Comparison of ENCODE assay signal across 8 cellular contexts in the genomic region with DNA sequence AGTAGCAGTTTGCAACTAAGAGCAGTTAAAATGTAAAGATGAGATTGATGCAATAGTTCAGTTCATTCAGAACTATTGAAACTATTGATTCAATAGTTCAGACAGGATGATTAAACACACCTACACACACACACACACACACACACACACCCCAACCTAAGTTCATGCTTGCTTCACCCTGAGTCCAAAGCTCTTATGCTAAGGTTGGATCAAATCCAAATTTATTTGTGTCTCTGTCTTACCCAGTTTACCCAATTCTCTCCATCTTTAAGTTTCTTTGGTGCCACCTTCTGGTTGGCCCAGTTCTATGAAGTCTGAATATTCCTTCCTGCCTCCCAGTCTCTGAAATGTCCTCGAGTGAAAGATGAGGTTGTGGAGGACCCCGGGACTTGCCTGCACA. TPM values are rescaled to one million over a fixed set of nuclear protein-coding genes. Genes with fewer than 3 reads are reported as not detected.
DNase-seq lines count a peak whose midpoint lies in the region; ATAC-seq, FAIRE-seq and TF ChIP-seq lines count a peak whose summit lies in the region.

No MANE protein-coding gene starts in this region.

- H3K9me3 ChIP-seq in breast epithelium, result no peaks in the 10 kb centered on the region
- no peaks in the 10 kb centered on the region for H3K9me3 ChIP-seq in H1 (ENCODE audit: insufficient read depth in 2 of 2, low read depth in 1 of 2, low read length in 1 of 2)
- no peaks in the 10 kb centered on the region for H3K9me3 ChIP-seq in transverse colon

- no peak overlapping the region for H3K9ac ChIP-seq in H1 (replicated peaks in 1 of 4; ENCODE audit: extremely low read depth in 1 of 4, low read depth in 3 of 4, low read length in 3 of 4)

- H3K4me3 Mint-ChIP-seq in MCF 10A (ENCODE audit: unreplicated experiment), result no peak overlapping the region

- H4K5ac ChIP-seq in H1 (ENCODE audit: insufficient read length, low read depth, low read length), result no peak overlapping the region

- CTCF ChIA-PET in MCF 10A (lab: Yijun Ruan, JAX) (interaction anchor here (0.6 to 5.9 kb wide), 19 partner anchors 8 to 1736 kb away, joined by 3 to 77 read pairs (median 3); no protein-coding TSS in a partner anchor), H1 (lab: Charles Lee; ENCODE audit: partially characterized antibody) (interaction anchor here (0.6 to 5.8 kb wide), 8 partner anchors 10 to 155 kb away, joined by 3 to 59 read pairs (median 4); no protein-coding TSS in a partner anchor)

- H3K4me2 ChIP-seq in H1 (ENCODE audit: insufficient read depth in 1 of 2, low read depth in 2 of 2, low read length in 2 of 2), result no peak overlapping the region

- no peaks in the 10 kb centered on the region for H3K27me3 ChIP-seq in breast epithelium
- peaks cover 24 to 62% (median 40%) of the 10 kb centered on the region in 4 experiments for H3K27me3 ChIP-seq in H1 (replicated peaks in 1 of 4; ENCODE audit: control insufficient read depth in 3 of 4, extremely low read depth in 1 of 4, insufficient read depth in 3 of 4, low read length in 3 of 4)
- no peaks in the 10 kb centered on the region for H3K27me3 ChIP-seq in transverse colon

- no peaks in the 10 kb centered on the region for H3K27me3 Mint-ChIP-seq in MCF 10A (ENCODE audit: insufficient read depth, unreplicated experiment)

- no peak for FAIRE-seq in H1 (lab: Jason Lieb, UNC)

- no peaks in the 10 kb centered on the region for H3K79me2 ChIP-seq in H1 (ENCODE audit: control insufficient read depth in 1 of 2, insufficient read depth in 2 of 2, low read length in 2 of 2)

- 64% methylated on average over 2 of the region's 2 CpGs; no CpG with 5 or more reads in 1 of the 2 experiments for WGBS in H1 (ENCODE audit: extremely low coverage in 1 of 2, insufficient coverage in 1 of 2, insufficient read length in 1 of 2, insufficient replicate concordance in 2 of 2, low coverage in 1 of 2, low lambda C conversion rate in 2 of 2, missing lambda C conversion rate in 1 of 2), 2 experiments
- WGBS in transverse colon (ENCODE audit: low coverage in 1 of 2), 2 donors, result 21 to 49% methylated on average over 2 of the region's 2 CpGs

- no peak for ATAC-seq in HG03521 (IDR thresholded peaks at IDR 0.05; ENCODE audit: unreplicated experiment)

- H3K36me3 Mint-ChIP-seq in MCF 10A (ENCODE audit: insufficient read depth, unreplicated experiment), result peaks cover 12% of the 10 kb centered on the region

- H3K18ac ChIP-seq in H1 (ENCODE audit: extremely low read depth, low read length), result no peak overlapping the region

- H3K79me1 ChIP-seq in H1 (ENCODE audit: low read depth, low read length), result no peaks in the 10 kb centered on the region

- no peak overlapping the region for H2BK20ac ChIP-seq in H1 (ENCODE audit: low read length)

- H3K4me1 ChIP-seq in breast epithelium (no peaks in the 10 kb centered on the region), H1 (replicated peaks in 1 of 4; ENCODE audit: control insufficient read depth in 3 of 4, insufficient read depth in 4 of 4, low read length in 3 of 4) (peaks cover 2 to 5% (median 4%) of the 10 kb centered on the region in 4 experiments; a peak in 4 of 7 replicates), transverse colon (peaks cover 0 to 24% (median 11%) of the 10 kb centered on the region in 4 donors)

- BruUV-seq in MCF 10A (replicated peaks; lab: Mats Ljungman, UMichigan), result no TSS peak

- peak overlapping the region; percentile 76 for H3K27ac Mint-ChIP-seq in MCF 10A (ENCODE audit: low read depth, unreplicated experiment)

- H3K4me3 ChIP-seq in breast epithelium (no peak overlapping the region), H1 (ENCODE audit: extremely low read depth in 1 of 4, insufficient read depth in 2 of 4, low read depth in 3 of 4, low read length in 4 of 4) (no peak overlapping the region), transverse colon (no peak overlapping the region)

- H3K14ac ChIP-seq in H1 (ENCODE audit: insufficient read length), result no peak overlapping the region

- H3K23ac ChIP-seq in H1 (ENCODE audit: insufficient read length), result no peak overlapping the region

- POLR2A ChIA-PET in MCF 10A (lab: Yijun Ruan, JAX) (interaction anchor here (1.2 to 4.1 kb wide), 2 partner anchors 11 to 116 kb away, joined by 3 to 30 read pairs; no protein-coding TSS in a partner anchor), H1 (lab: Charles Lee; ENCODE audit: partially characterized antibody) (interaction anchor here (1.2 kb wide), 1 partner anchor 461 kb away, joined by 3 read pairs; no protein-coding TSS in a partner anchor)

- intact Hi-C loops in MCF 10A (cut with micrococcal nuclease), result no loop called here
- intact Hi-C loops in breast epithelium (cut with DNase I; ENCODE audit: low total_unique reads), result no loop called here
- intact Hi-C loops in transverse colon (cut with DNase I; ENCODE audit: low total_unique reads), result no loop called here

- H2BK12ac ChIP-seq in H1 (ENCODE audit: low read depth, low read length), result no peak overlapping the region

- TF ChIP-seq EP300 in H1 (IDR thresholded peaks at IDR 0.05; ENCODE audit: borderline replicate concordance in 1 of 2, low read depth in 2 of 2, low read length in 2 of 2) (no peak), transverse colon (IDR thresholded peaks at IDR 0.05; ENCODE audit: low read depth) (no peak)

- H2AFZ ChIP-seq in H1 (ENCODE audit: low read length), result no peak overlapping the region

- H3K36me3 ChIP-seq in breast epithelium, result no peaks in the 10 kb centered on the region
- no peaks in the 10 kb centered on the region for H3K36me3 ChIP-seq in H1 (ENCODE audit: control insufficient read depth in 2 of 4, insufficient read depth in 4 of 4, low read length in 3 of 4)
- no peaks in the 10 kb centered on the region for H3K36me3 ChIP-seq in transverse colon

- no peak overlapping the region for H2BK5ac ChIP-seq in H1 (ENCODE audit: low read depth, low read length)

- peaks cover 32% of the 10 kb centered on the region for H3K4me1 Mint-ChIP-seq in MCF 10A (ENCODE audit: insufficient read depth, unreplicated experiment)

- H3K4ac ChIP-seq in H1 (replicated peaks; ENCODE audit: insufficient read length, low read depth, low read length), result no peak overlapping the region

- H3K27ac ChIP-seq in breast epithelium (no peak overlapping the region), H1 (ENCODE audit: low read depth, low read length) (no peak overlapping the region), transverse colon (no peak overlapping the region)

- no peak overlapping the region for H2AK5ac ChIP-seq in H1 (ENCODE audit: low read depth, low read length)

- no peaks in the 10 kb centered on the region for H3K9me3 Mint-ChIP-seq in MCF 10A (ENCODE audit: unreplicated experiment)

- no peak overlapping the region for H2BK120ac ChIP-seq in H1 (replicated peaks; ENCODE audit: low read depth, low read length)

- peaks cover 1 to 2% of the 10 kb centered on the region in 2 experiments for H4K20me1 ChIP-seq in H1 (replicated peaks in 1 of 2; ENCODE audit: control insufficient read depth in 1 of 2, insufficient read depth in 2 of 2, low read length in 2 of 2)

- no peak overlapping the region for H4K91ac ChIP-seq in H1 (replicated peaks; ENCODE audit: insufficient read length, low read length)

- H4K8ac ChIP-seq in H1 (ENCODE audit: extremely low read depth, insufficient read depth, low read length), result no peak overlapping the region

- peaks cover 8% of the 10 kb centered on the region for H3K23me2 ChIP-seq in H1 (ENCODE audit: low read depth, low read length)

- TF ChIP-seq RAD21 in H1 (IDR thresholded peaks at IDR 0.05 in 1 of 2, conservative IDR thresholded peaks at IDR 0.05 in 1 of 2; ENCODE audit: low read depth in 2 of 2, low read length in 2 of 2), result peak; percentile 11 to 16; a peak in 1 of 4 replicates

- in situ Hi-C loops in transverse colon (cut with MboI; ENCODE audit: low pct_ligation_motif_present in 1 of 4, low pct_unique_long_range_greater_than_20kb in 1 of 4, low sequenced_read_pairs in 3 of 4), result loop anchor here in 3 of 4 donors (25.0 kb wide), 1 partner anchor 463 kb away; no protein-coding TSS in a partner anchor

- TF ChIP-seq POLR2A in breast epithelium (IDR thresholded peaks at IDR 0.05) (no peak), H1 (IDR thresholded peaks at IDR 0.05; ENCODE audit: control extremely low read depth in 1 of 2, low read depth in 2 of 2, low read length in 2 of 2) (no peak), transverse colon (IDR thresholded peaks at IDR 0.05) (no peak)

- no peak overlapping the region for H2BK15ac ChIP-seq in H1 (ENCODE audit: low read length)

- TF ChIP-seq CTCF in MCF 10A (IDR thresholded peaks at IDR 0.05; ENCODE audit: unreplicated experiment) (no peak), breast epithelium (IDR thresholded peaks at IDR 0.05) (no peak), H1 (IDR thresholded peaks at IDR 0.05; ENCODE audit: control extremely low read depth in 1 of 3, insufficient read depth in 1 of 3, low read depth in 1 of 3, low read length in 3 of 3) (peak in 1 of 3 experiments; percentile 27; a peak in 2 of 4 replicates), transverse colon (IDR thresholded peaks at IDR 0.05) (peak in 4 of 5 experiments; percentile 18 to 54 (median 21))

- DNase-seq in MCF 10A (ENCODE audit: unreplicated experiment) (peak; percentile 60), breast epithelium (ENCODE audit: low spot score in 2 of 2) (no peak), NCI-H146 treated with DMSO at 0.1 percent for 48 hours (lab: John Stamatoyannopoulos, UW; ENCODE audit: unreplicated experiment) (peak; percentile 30), H1 (ENCODE audit: low read depth in 1 of 2, low spot score in 2 of 2) (no peak), transverse colon (peak; percentile 37), NCI-H1930 (lab: John Stamatoyannopoulos, UW) (no peak), T-helper 1 cell (no peak)

- H3K56ac ChIP-seq in H1 (replicated peaks; ENCODE audit: insufficient read length, low read depth, low read length), result no peak overlapping the region

RNA-seq across cellular contexts. Expression of a gene that starts 5.1 kb away (rescaled TPM):
- total RNA-seq in MCF 10A (2022) (54.1 and 58.0 TPM in 2 replicates), breast epithelium (10 to 100 TPM; 13.1 to 16.0 (median 13.5) TPM), transverse colon (10 to 100 TPM in 3 of 4 donors, 1 to 10 TPM in 1; 3.0 to 15.7 (median 13.5) TPM)
- total RNA-seq in H1 (2021; fragmentation: NEBNext Ultra II Directional; extraction: Animal tissue kit (Norgen Biotek cat#: 25700)), result 0.50 and 1.2 TPM in 2 replicates
- polyA plus RNA-seq in H1 (2011; rRNA removed), result 0.27 and 0.42 TPM in 2 replicates
- 0.52 TPM for polyA plus RNA-seq in H1 (2011; cell fraction: cytosol; rRNA removed)
- polyA plus RNA-seq in H1 (2011; cell fraction: nucleus; rRNA removed), result 0.43 TPM
- polyA plus RNA-seq in H1 (2012, experiment 1 of 2), result 0.28 to 0.46 TPM (median 0.37 TPM) in 4 replicates
- not detected for polyA plus RNA-seq in H1 (2012, experiment 2 of 2)
- 0.65 TPM for polyA plus RNA-seq in H1 (2013, experiment 1 of 2)
- polyA plus RNA-seq in H1 (2013, experiment 2 of 2), result 0.77 TPM
- polyA minus RNA-seq in H1 (2011; rRNA and poly(A)+ RNA removed), result 0.24 and 0.47 TPM in 2 replicates
- 0.44 TPM for polyA minus RNA-seq in H1 (2011; cell fraction: cytosol; rRNA and poly(A)+ RNA removed)
- 1.4 TPM for polyA minus RNA-seq in H1 (2011; cell fraction: nucleus; rRNA and poly(A)+ RNA removed)

RNA-seq across cellular contexts. Expression of a gene that starts 25.9 kb away (rescaled TPM):
- total RNA-seq in MCF 10A (2022) (not detected in 2 replicates), breast epithelium (under 1 TPM in 1 of 3 donors, not detected in 2; 0.29 TPM), transverse colon (under 1 TPM in 1 of 4 donors, not detected in 3; 0.64 TPM)
- total RNA-seq in H1 (2021; fragmentation: NEBNext Ultra II Directional; extraction: Animal tissue kit (Norgen Biotek cat#: 25700)), result 3.0 and 4.8 TPM in 2 replicates
- polyA plus RNA-seq in H1 (2011; rRNA removed), result 0.91 and 1.3 TPM in 2 replicates
- polyA plus RNA-seq in H1 (2011; cell fraction: cytosol; rRNA removed), result 1.3 TPM
- 1.8 TPM for polyA plus RNA-seq in H1 (2011; cell fraction: nucleus; rRNA removed)
- 1.2 to 17.8 TPM (median 7.4 TPM) in 4 replicates for polyA plus RNA-seq in H1 (2012, experiment 1 of 2)
- polyA plus RNA-seq in H1 (2012, experiment 2 of 2), result 0.58 TPM
- 2.4 TPM for polyA plus RNA-seq in H1 (2013, experiment 1 of 2)
- polyA plus RNA-seq in H1 (2013, experiment 2 of 2), result 7.6 TPM
- polyA minus RNA-seq in H1 (2011; rRNA and poly(A)+ RNA removed), result 2.0 and 2.8 TPM in 2 replicates
- not detected for polyA minus RNA-seq in H1 (2011; cell fraction: cytosol; rRNA and poly(A)+ RNA removed)
- 5.4 TPM for polyA minus RNA-seq in H1 (2011; cell fraction: nucleus; rRNA and poly(A)+ RNA removed)

Comparison
In these comparisons a context has a peak if more than half of its experiments do, and no peak if none do; other contexts are left out.
1. DNase-seq: peak in MCF 10A (single experiment), NCI-H146 treated with DMSO at 0.1 percent for 48 hours (single experiment) and transverse colon (single experiment); none in breast epithelium (0 of 2), H1 (0 of 2), NCI-H1930 (0 of 2) and T-helper 1 cell (0 of 5).
2. CTCF ChIP-seq: peak in transverse colon (4 of 5); none in MCF 10A (single experiment) and breast epithelium (0 of 3).